Comparison of ENCODE assay signal across 1 cellular context in genomic region chrX:124719060-124719459, GRCh38.
TF ChIP-seq lines count a peak whose summit lies in the region.

No MANE protein-coding gene starts in this region.

TF ChIP-seq in HepG2, 621 proteins besides CTCF, POLR2A, EP300 and RAD21 (continued from another document):
- peak; percentile 20; the same call in 1 of the 2 replicates for TF ChIP-seq PAXIP1 (CRISPR knock-in tag; conservative IDR thresholded peaks at IDR 0.05)
- peak; percentile 61 for TF ChIP-seq NR2F6 (IDR thresholded peaks at IDR 0.05)
- no peak for TF ChIP-seq NR2F6 (CRISPR knock-in tag; IDR thresholded peaks at IDR 0.05)
- peak; percentile 39; the same call in 1 of the 2 replicates for TF ChIP-seq FOXA3 (CRISPR knock-in tag; IDR thresholded peaks at IDR 0.05)
- peak; percentile 62; the same call in 1 of the 2 replicates for TF ChIP-seq ZNF609 (CRISPR knock-in tag; IDR thresholded peaks at IDR 0.05; ENCODE audit: borderline replicate concordance)
- TF ChIP-seq SOX13 (IDR thresholded peaks at IDR 0.05) = no peak
- 0 out of 4 replicates have a peak, but pooled peaks of 1 of the 2 experiments have one; percentile 16 for TF ChIP-seq SOX13 (CRISPR knock-in tag; conservative IDR thresholded peaks at IDR 0.05 in 1 of 2, IDR thresholded peaks at IDR 0.05 in 1 of 2)
- peak; percentile 75; the same call in 1 of the 2 replicates for TF ChIP-seq TFAP4 (IDR thresholded peaks at IDR 0.05; ENCODE audit: borderline replicate concordance, low read depth)
- TF ChIP-seq HNF4A (CRISPR knock-in tag; IDR thresholded peaks at IDR 0.05) = peak; percentile 52
- TF ChIP-seq ZNF354B (CRISPR knock-in tag; IDR thresholded peaks at IDR 0.05) = no peak
- no peak for TF ChIP-seq ZNF18 (CRISPR knock-in tag; IDR thresholded peaks at IDR 0.05; ENCODE audit: insufficient replicate concordance)
- peak; percentile 51; the same call in 1 of the 2 replicates for TF ChIP-seq TBX3 (IDR thresholded peaks at IDR 0.05; ENCODE audit: borderline replicate concordance)
